In the genomic region with DNA sequence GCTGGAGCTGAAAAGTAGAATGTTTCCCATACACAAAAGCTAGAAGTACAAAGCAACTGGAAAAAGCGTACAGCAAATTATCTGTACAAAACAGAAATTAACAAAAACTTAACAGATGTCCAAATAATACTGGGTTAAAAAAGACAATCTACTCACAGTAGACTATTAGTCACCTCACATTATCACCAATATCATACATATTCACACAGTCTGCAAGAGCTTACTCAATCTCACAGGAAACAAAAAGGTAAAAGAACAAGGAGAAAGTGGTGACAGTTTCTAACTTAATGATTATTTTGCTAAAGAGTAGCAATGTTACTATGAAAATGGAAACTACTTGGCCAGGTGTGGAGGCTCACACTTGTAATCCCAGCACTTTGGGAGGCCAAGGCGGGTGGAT, we compare ENCODE assay signal across 1 cellular context.
TF ChIP-seq lines count a peak whose summit lies in the region.

No MANE protein-coding gene starts in this region.

TF ChIP-seq in IMR-90, 13 proteins besides CTCF, POLR2A, EP300 and RAD21:
- TF ChIP-seq MAZ (IDR thresholded peaks at IDR 0.05; ENCODE audit: borderline replicate concordance, low read depth, low read length) (no peak), BHLHE40 (IDR thresholded peaks at IDR 0.05; ENCODE audit: low read depth, low read length) (no peak), FOS (IDR thresholded peaks at IDR 0.05; ENCODE audit: low read depth, low read length) (no peak), MAFK (IDR thresholded peaks at IDR 0.05; ENCODE audit: low read depth, low read length) (no peak), CEBPB (IDR thresholded peaks at IDR 0.05; ENCODE audit: low read depth, low read length) (no peak)
- TF ChIP-seq, protein P1, sequence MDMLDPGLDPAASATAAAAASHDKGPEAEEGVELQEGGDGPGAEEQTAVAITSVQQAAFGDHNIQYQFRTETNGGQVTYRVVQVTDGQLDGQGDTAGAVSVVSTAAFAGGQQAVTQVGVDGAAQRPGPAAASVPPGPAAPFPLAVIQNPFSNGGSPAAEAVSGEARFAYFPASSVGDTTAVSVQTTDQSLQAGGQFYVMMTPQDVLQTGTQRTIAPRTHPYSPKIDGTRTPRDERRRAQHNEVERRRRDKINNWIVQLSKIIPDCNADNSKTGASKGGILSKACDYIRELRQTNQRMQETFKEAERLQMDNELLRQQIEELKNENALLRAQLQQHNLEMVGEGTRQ (IDR thresholded peaks at IDR 0.05; ENCODE audit: low read depth, low read length) = no peak
